ENCODE assay signal across 2 cellular contexts in genomic region chr7:90433221-90433620, GRCh38.
TF ChIP-seq lines count a peak whose summit lies in the region.

No MANE protein-coding gene starts in this region.

TF ChIP-seq in HepG2, 621 proteins besides CTCF, POLR2A, EP300 and RAD21:
- TF ChIP-seq, protein P1, sequence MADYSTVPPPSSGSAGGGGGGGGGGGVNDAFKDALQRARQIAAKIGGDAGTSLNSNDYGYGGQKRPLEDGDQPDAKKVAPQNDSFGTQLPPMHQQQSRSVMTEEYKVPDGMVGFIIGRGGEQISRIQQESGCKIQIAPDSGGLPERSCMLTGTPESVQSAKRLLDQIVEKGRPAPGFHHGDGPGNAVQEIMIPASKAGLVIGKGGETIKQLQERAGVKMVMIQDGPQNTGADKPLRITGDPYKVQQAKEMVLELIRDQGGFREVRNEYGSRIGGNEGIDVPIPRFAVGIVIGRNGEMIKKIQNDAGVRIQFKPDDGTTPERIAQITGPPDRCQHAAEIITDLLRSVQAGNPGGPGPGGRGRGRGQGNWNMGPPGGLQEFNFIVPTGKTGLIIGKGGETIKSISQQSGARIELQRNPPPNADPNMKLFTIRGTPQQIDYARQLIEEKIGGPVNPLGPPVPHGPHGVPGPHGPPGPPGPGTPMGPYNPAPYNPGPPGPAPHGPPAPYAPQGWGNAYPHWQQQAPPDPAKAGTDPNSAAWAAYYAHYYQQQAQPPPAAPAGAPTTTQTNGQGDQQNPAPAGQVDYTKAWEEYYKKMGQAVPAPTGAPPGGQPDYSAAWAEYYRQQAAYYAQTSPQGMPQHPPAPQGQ (CRISPR knock-in tag; IDR thresholded peaks at IDR 0.05; ENCODE audit: borderline replicate concordance): no peak
- TF ChIP-seq KDM1A (CRISPR knock-in tag; IDR thresholded peaks at IDR 0.05) (no peak), MIER3 (CRISPR knock-in tag; IDR thresholded peaks at IDR 0.05; ENCODE audit: borderline replicate concordance) (no peak), HDAC1 (CRISPR knock-in tag; IDR thresholded peaks at IDR 0.05) (no peak), REST (IDR thresholded peaks at IDR 0.05; ENCODE audit: borderline replicate concordance in 1 of 2, low read depth in 1 of 2, low read length in 2 of 2) (no peak)

TF ChIP-seq in SK-N-SH treated with all-trans-retinoic acid at 6 μM for 48 hours, 23 proteins besides CTCF, POLR2A, EP300 and RAD21:
- TF ChIP-seq ZNF70 (CRISPR knock-in tag; IDR thresholded peaks at IDR 0.05) (no peak), SNAI2 (CRISPR knock-in tag; IDR thresholded peaks at IDR 0.05) (no peak), ARNTL (CRISPR knock-in tag; IDR thresholded peaks at IDR 0.05; ENCODE audit: borderline replicate concordance, low read depth) (no peak), ISL1 (CRISPR knock-in tag; IDR thresholded peaks at IDR 0.05) (no peak), ZFP30 (CRISPR knock-in tag; IDR thresholded peaks at IDR 0.05) (no peak), GLIS3 (CRISPR knock-in tag; IDR thresholded peaks at IDR 0.05) (no peak), TOX (CRISPR knock-in tag; IDR thresholded peaks at IDR 0.05; ENCODE audit: borderline replicate concordance) (no peak), TSHZ2 (CRISPR knock-in tag; IDR thresholded peaks at IDR 0.05) (no peak), CSDC2 (CRISPR knock-in tag; IDR thresholded peaks at IDR 0.05) (no peak), PPARA (CRISPR knock-in tag; IDR thresholded peaks at IDR 0.05; ENCODE audit: borderline replicate concordance) (no peak), CREB5 (CRISPR knock-in tag; IDR thresholded peaks at IDR 0.05; ENCODE audit: low read depth) (no peak), ZC3H10 (CRISPR knock-in tag; IDR thresholded peaks at IDR 0.05) (no peak)
- TF ChIP-seq, protein P2, sequence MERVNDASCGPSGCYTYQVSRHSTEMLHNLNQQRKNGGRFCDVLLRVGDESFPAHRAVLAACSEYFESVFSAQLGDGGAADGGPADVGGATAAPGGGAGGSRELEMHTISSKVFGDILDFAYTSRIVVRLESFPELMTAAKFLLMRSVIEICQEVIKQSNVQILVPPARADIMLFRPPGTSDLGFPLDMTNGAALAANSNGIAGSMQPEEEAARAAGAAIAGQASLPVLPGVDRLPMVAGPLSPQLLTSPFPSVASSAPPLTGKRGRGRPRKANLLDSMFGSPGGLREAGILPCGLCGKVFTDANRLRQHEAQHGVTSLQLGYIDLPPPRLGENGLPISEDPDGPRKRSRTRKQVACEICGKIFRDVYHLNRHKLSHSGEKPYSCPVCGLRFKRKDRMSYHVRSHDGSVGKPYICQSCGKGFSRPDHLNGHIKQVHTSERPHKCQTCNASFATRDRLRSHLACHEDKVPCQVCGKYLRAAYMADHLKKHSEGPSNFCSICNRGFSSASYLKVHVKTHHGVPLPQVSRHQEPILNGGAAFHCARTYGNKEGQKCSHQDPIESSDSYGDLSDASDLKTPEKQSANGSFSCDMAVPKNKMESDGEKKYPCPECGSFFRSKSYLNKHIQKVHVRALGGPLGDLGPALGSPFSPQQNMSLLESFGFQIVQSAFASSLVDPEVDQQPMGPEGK (CRISPR knock-in tag; IDR thresholded peaks at IDR 0.05; ENCODE audit: borderline replicate concordance): no peak
